ENCODE assay signal across 5 cellular contexts in genomic region chr13:41423259-41423658, GRCh38. TPM values are rescaled to one million over a fixed set of nuclear protein-coding genes. Genes with fewer than 3 reads are reported as not detected.
A peak's percentile ranks its signal among the peaks of the same experiment; 100 is the strongest.
DNase-seq lines count a peak whose midpoint lies in the region; ATAC-seq and TF ChIP-seq lines count a peak whose summit lies in the region.
"Not testable (repeated sequence)": the region's sequence is repeated elsewhere in the genome, so short reads cannot be mapped to it uniquely, and the experiment has no call there.
"Had no signal": no experiment of that assay in that cellular context is flagged by ENCODE, and none has a peak within 500 bp of the region (broad histone marks: within the 10 kb centered on the region; RNA-seq: fewer than 3 reads in every experiment).

No MANE protein-coding gene starts in this region.

- intact Hi-C loops in activated CD4-positive, alpha-beta T cell treated with anti-CD3 and anti-CD28 coated beads for 36 hours (cut with DNase I, micrococcal nuclease); activated CD4-positive, alpha-beta T cell treated with anti-CD3 and anti-CD28 coated beads, Interleukin-2, amount 10 ng/mL, durations not matched to agents 24 days and 14 days (cut with micrococcal nuclease): not testable (repeated sequence)

- POLR2A ChIA-PET in activated CD4-positive, alpha-beta T cell treated with anti-CD3 and anti-CD28 coated beads for 36 hours (lab: Charles Lee) = not testable (repeated sequence)

- not testable (repeated sequence) for H3K36me3 Mint-ChIP-seq in activated CD4-positive, alpha-beta T cell treated with anti-CD3 and anti-CD28 coated beads for 36 hours (ENCODE audit: low read depth); activated CD4-positive, alpha-beta T cell treated with anti-CD3 and anti-CD28 coated beads, Interleukin-2, amount 10 ng/mL, durations not matched to agents 24 days and 14 days (ENCODE audit: low read depth); osteocyte (ENCODE audit: unreplicated experiment)

- not testable (repeated sequence) for H3K9me3 Mint-ChIP-seq in activated CD4-positive, alpha-beta T cell treated with anti-CD3 and anti-CD28 coated beads for 36 hours (ENCODE audit: low read depth); activated CD4-positive, alpha-beta T cell treated with anti-CD3 and anti-CD28 coated beads, Interleukin-2, amount 10 ng/mL, durations not matched to agents 24 days and 14 days; osteocyte (ENCODE audit: unreplicated experiment)

- H3K27ac Mint-ChIP-seq in activated CD4-positive, alpha-beta T cell treated with anti-CD3 and anti-CD28 coated beads for 36 hours; activated CD4-positive, alpha-beta T cell treated with anti-CD3 and anti-CD28 coated beads, Interleukin-2, amount 10 ng/mL, durations not matched to agents 24 days and 14 days; osteocyte (ENCODE audit: unreplicated experiment): not testable (repeated sequence)

- CTCF ChIA-PET in activated CD4-positive, alpha-beta T cell treated with anti-CD3 and anti-CD28 coated beads for 36 hours (lab: Charles Lee) = interaction anchor here (0.7 kb wide), 1 partner anchor 421 kb away, joined by 4 read pairs; no protein-coding TSS in a partner anchor

- H3K4me1 Mint-ChIP-seq in activated CD4-positive, alpha-beta T cell treated with anti-CD3 and anti-CD28 coated beads for 36 hours; activated CD4-positive, alpha-beta T cell treated with anti-CD3 and anti-CD28 coated beads, Interleukin-2, amount 10 ng/mL, durations not matched to agents 24 days and 14 days; osteocyte (ENCODE audit: unreplicated experiment): not testable (repeated sequence)

- H3K4me3 Mint-ChIP-seq in activated CD4-positive, alpha-beta T cell treated with anti-CD3 and anti-CD28 coated beads for 36 hours; activated CD4-positive, alpha-beta T cell treated with anti-CD3 and anti-CD28 coated beads, Interleukin-2, amount 10 ng/mL, durations not matched to agents 24 days and 14 days; osteocyte (ENCODE audit: unreplicated experiment): not testable (repeated sequence)

- not testable (repeated sequence) for TF ChIP-seq CTCF in osteocyte (IDR thresholded peaks at IDR 0.05)

- not testable (repeated sequence) for H3K27me3 Mint-ChIP-seq in activated CD4-positive, alpha-beta T cell treated with anti-CD3 and anti-CD28 coated beads for 36 hours; activated CD4-positive, alpha-beta T cell treated with anti-CD3 and anti-CD28 coated beads, Interleukin-2, amount 10 ng/mL, durations not matched to agents 24 days and 14 days
- peaks cover 11% of the 10 kb centered on the region for H3K27me3 Mint-ChIP-seq in osteocyte (ENCODE audit: unreplicated experiment)

- DNase-seq in activated CD4-positive, alpha-beta T cell treated with anti-CD3 and anti-CD28 coated beads for 36 hours = peak; percentile 14
- DNase-seq in activated CD4-positive, alpha-beta T cell treated with anti-CD3 and anti-CD28 coated beads, Interleukin-2, amount 10 ng/mL, durations not matched to agents 24 days and 14 days = peak; percentile 55
- DNase-seq in osteocyte (ENCODE audit: extremely low spot score, unreplicated experiment) = peak; percentile 63

- ATAC-seq in activated CD4-positive, alpha-beta T cell treated with anti-CD3 and anti-CD28 coated beads for 36 hours = not testable (repeated sequence)

RNA-seq across cellular contexts. Expression of gene RGCC, which starts 34.1 kb away (rescaled TPM):
- 100 to 1,000 TPM; 134 to 146 TPM for total RNA-seq in activated CD4-positive, alpha-beta T cell treated with anti-CD3 and anti-CD28 coated beads for 36 hours
- total RNA-seq in activated CD4-positive, alpha-beta T cell treated with anti-CD3 and anti-CD28 coated beads, Interleukin-2, amount 10 ng/mL, durations not matched to agents 24 days and 14 days = 113 and 117 TPM in 2 replicates
- 1.3 and 1.6 TPM in 2 replicates for total RNA-seq in osteocyte
- total RNA-seq: A172, A673 had no signal

Comparison
In these comparisons a context has a peak if more than half of its experiments do, and no peak if none do; other contexts are left out.
1. RNA of gene RGCC, which starts 34.1 kb away (total RNA-seq): 134 to 146 TPM in activated CD4-positive, alpha-beta T cell treated with anti-CD3 and anti-CD28 coated beads for 36 hours and 113 to 117 TPM in activated CD4-positive, alpha-beta T cell treated with anti-CD3 and anti-CD28 coated beads, Interleukin-2, amount 10 ng/mL, durations not matched to agents 24 days and 14 days; 1.3 to 1.6 TPM in osteocyte; every median in the first group is over 10 times any median in the second.
2. Peak in every context shown above with its lines, with median percentiles within 50 percentile points of each other: DNase-seq.